23 cellular contexts compared by ENCODE assay signal in genomic region chr2:127027715-127028114, GRCh38.
DNase-seq lines count a peak whose midpoint lies in the region; ATAC-seq and TF ChIP-seq lines count a peak whose summit lies in the region.
"Had no signal": no experiment of that assay in that cellular context is flagged by ENCODE, and none has a peak within 500 bp of the region (broad histone marks: within the 10 kb centered on the region; RNA-seq: fewer than 3 reads in every experiment).

No MANE protein-coding gene starts in this region.

- no peaks in the 10 kb centered on the region for H3K36me3 Mint-ChIP-seq in chondrocyte (ENCODE audit: low read depth)
- H3K36me3 Mint-ChIP-seq in progenitor cell of endocrine pancreas (ENCODE audit: insufficient read depth), result no peaks in the 10 kb centered on the region
- H3K36me3 Mint-ChIP-seq: activated naive CD8-positive, alpha-beta T cell treated with anti-CD3 and anti-CD28 coated beads, Interleukin-2, amount 10 ng/mL, durations not matched to agents 7 days and 5 days; brain; CD4-positive, CD25-positive, alpha-beta regulatory T cell had no signal

- H3K4me3 Mint-ChIP-seq in chondrocyte (ENCODE audit: unreplicated experiment), result no peak overlapping the region
- H3K4me3 Mint-ChIP-seq in progenitor cell of endocrine pancreas (ENCODE audit: low read depth), result no peak overlapping the region
- H3K4me3 Mint-ChIP-seq: activated CD4-positive, alpha-beta memory T cell treated with anti-CD3 and anti-CD28 coated beads, Interleukin-2, amount 10 ng/mL, durations not matched to agents 7 days and 5 days; activated naive CD8-positive, alpha-beta T cell treated with anti-CD3 and anti-CD28 coated beads, Interleukin-2, amount 10 ng/mL, durations not matched to agents 7 days and 5 days; CD4-positive, CD25-positive, alpha-beta regulatory T cell had no signal

- H3K27ac Mint-ChIP-seq in chondrocyte (ENCODE audit: unreplicated experiment), result no peak overlapping the region
- no peak overlapping the region for H3K27ac Mint-ChIP-seq in progenitor cell of endocrine pancreas
- H3K27ac Mint-ChIP-seq: activated CD4-positive, alpha-beta memory T cell treated with anti-CD3 and anti-CD28 coated beads, Interleukin-2, amount 10 ng/mL, durations not matched to agents 7 days and 5 days; activated naive CD8-positive, alpha-beta T cell treated with anti-CD3 and anti-CD28 coated beads, Interleukin-2, amount 10 ng/mL, durations not matched to agents 7 days and 5 days; brain; CD4-positive, CD25-positive, alpha-beta regulatory T cell had no signal

- no peak for ATAC-seq in HG02678 (IDR thresholded peaks at IDR 0.05; ENCODE audit: unreplicated experiment)
- ATAC-seq in GM21528 (IDR thresholded peaks at IDR 0.05; ENCODE audit: low FRiP score, unreplicated experiment), result no peak
- ATAC-seq: esophagus mucosa; lower lobe of right lung; stimulated activated naive CD8-positive, alpha-beta T cell treated with anti-CD3 and anti-CD28 coated beads, Interleukin-15, Interleukin-2, amounts not matched to agents 100 U/mL and 50 U/mL, for 24 hours had no signal

- H3K27me3 Mint-ChIP-seq in chondrocyte (ENCODE audit: low read depth) (no peaks in the 10 kb centered on the region), progenitor cell of endocrine pancreas (no peaks in the 10 kb centered on the region)

- peak; percentile 10 for DNase-seq in SIG-M5 treated with dmso at 0.1 percent for 504 hours (lab: John Stamatoyannopoulos, UW; ENCODE audit: unreplicated experiment)
- DNase-seq in SIG-M5 (lab: John Stamatoyannopoulos, UW), result no peak
- peak; percentile 30 for DNase-seq in NAMALWA (ENCODE audit: low spot score)
- DNase-seq in chondrocyte (ENCODE audit: low spot score), result no peak
- DNase-seq in progenitor cell of endocrine pancreas (ENCODE audit: low spot score, unreplicated experiment), result no peak
- no peak for DNase-seq in HPDE6-E6E7 (ENCODE audit: extremely low spot score)
- DNase-seq: activated CD4-positive, alpha-beta memory T cell treated with anti-CD3 and anti-CD28 coated beads, Interleukin-2, amount 10 ng/mL, durations not matched to agents 7 days and 5 days; activated naive CD8-positive, alpha-beta T cell treated with anti-CD3 and anti-CD28 coated beads, Interleukin-2, amount 10 ng/mL, durations not matched to agents 7 days and 5 days; CD4-positive, CD25-positive, alpha-beta regulatory T cell; dorsolateral prefrontal cortex; head of caudate nucleus; lower lobe of right lung; NCI-H1105; NCI-H2171; NCI-H774; occipital lobe; sigmoid colon; stimulated activated naive CD8-positive, alpha-beta T cell treated with anti-CD3 and anti-CD28 coated beads, Interleukin-15, Interleukin-2, amounts not matched to agents 100 U/mL and 50 U/mL, for 24 hours; transverse colon had no signal

- TF ChIP-seq CTCF in chondrocyte (IDR thresholded peaks at IDR 0.05) (peak; percentile 43), progenitor cell of endocrine pancreas (IDR thresholded peaks at IDR 0.05; ENCODE audit: unreplicated experiment) (peak; percentile 10)

- peaks cover 12% of the 10 kb centered on the region for H3K4me1 Mint-ChIP-seq in chondrocyte (ENCODE audit: low read depth)
- H3K4me1 Mint-ChIP-seq in progenitor cell of endocrine pancreas (ENCODE audit: low read depth), result peaks cover 4% of the 10 kb centered on the region

- peaks cover 3% of the 10 kb centered on the region for H3K9me3 Mint-ChIP-seq in chondrocyte (ENCODE audit: low read depth)
- no peaks in the 10 kb centered on the region for H3K9me3 Mint-ChIP-seq in progenitor cell of endocrine pancreas (ENCODE audit: low read depth)
- H3K9me3 Mint-ChIP-seq: activated CD4-positive, alpha-beta memory T cell treated with anti-CD3 and anti-CD28 coated beads, Interleukin-2, amount 10 ng/mL, durations not matched to agents 7 days and 5 days had no signal

Comparison
In these comparisons a context has a peak if more than half of its experiments do, and no peak if none do; other contexts are left out.
1. DNase-seq: peak in SIG-M5 treated with dmso at 0.1 percent for 504 hours (single experiment) and NAMALWA (single experiment); none in SIG-M5 (single experiment), chondrocyte (single experiment), progenitor cell of endocrine pancreas (single experiment) and HPDE6-E6E7 (single experiment).